Comparison of ENCODE assay signal across 20 cellular contexts in genomic region chr2:102967451-102967850, GRCh38.
DNase-seq lines count a peak whose midpoint lies in the region; ATAC-seq and TF ChIP-seq lines count a peak whose summit lies in the region.
"Had no signal": no experiment of that assay in that cellular context is flagged by ENCODE, and none has a peak within 500 bp of the region (broad histone marks: within the 10 kb centered on the region; RNA-seq: fewer than 3 reads in every experiment).

No MANE protein-coding gene starts in this region.

- H3K27ac ChIP-seq in breast epithelium, result no peak overlapping the region
- H3K27ac ChIP-seq in PC-3 (ENCODE audit: low read length), result no peak overlapping the region
- H3K27ac ChIP-seq in epithelial cell of prostate, result no peak overlapping the region
- H3K27ac ChIP-seq: ascending aorta, colonic mucosa, gastroesophageal sphincter, left ventricle myocardium inferior, thyroid gland had no signal

- BruUV-seq in MCF 10A (replicated peaks; lab: Mats Ljungman, UMichigan), result no TSS peak
- no TSS peak for BruUV-seq in PC-3 (replicated peaks; lab: Mats Ljungman, UMichigan)

- H3K4me3 ChIP-seq in breast epithelium (no peak overlapping the region), PC-3 (ENCODE audit: low read length) (no peak overlapping the region)
- H3K4me3 ChIP-seq: ascending aorta, colonic mucosa, gastroesophageal sphincter, left ventricle myocardium inferior, thyroid gland had no signal

- no peak overlapping the region for H3K4me3 Mint-ChIP-seq in MCF 10A (ENCODE audit: unreplicated experiment)
- no peak overlapping the region for H3K4me3 Mint-ChIP-seq in activated T-cell treated with anti-CD3 and anti-CD28 coated beads, Interleukin-2, amount 50 U/mL, for 24 hours
- H3K4me3 Mint-ChIP-seq: CD4-positive, CD25-positive, alpha-beta regulatory T cell had no signal

- DNase-seq in MCF 10A (ENCODE audit: unreplicated experiment) (peak; percentile 84), breast epithelium (ENCODE audit: low spot score in 2 of 2) (no peak), PC-3 (peak; percentile 87), epithelial cell of prostate (ENCODE audit: low read depth, low spot score) (peak; percentile 31), NCI-H524 treated with DMSO at 0.1 percent for 48 hours (lab: John Stamatoyannopoulos, UW) (no peak), OCI-M1 (lab: John Stamatoyannopoulos, UW) (no peak), amygdala (lab: John Stamatoyannopoulos, UW) (no peak)
- DNase-seq in activated T-cell treated with anti-CD3 and anti-CD28 coated beads, Interleukin-2, amount 50 U/mL, for 24 hours, result no peak
- DNase-seq: activated naive CD4-positive, alpha-beta T cell; CD4-positive, CD25-positive, alpha-beta regulatory T cell; colonic mucosa; DMS79 treated with DMSO at 0.1 percent for 48 hours; KBM-7; left ventricle myocardium inferior; NCI-H1092; retina; RPMI8226; thyroid gland had no signal

- H3K9me3 Mint-ChIP-seq in MCF 10A (ENCODE audit: unreplicated experiment), result no peaks in the 10 kb centered on the region
- H3K9me3 Mint-ChIP-seq in activated T-cell treated with anti-CD3 and anti-CD28 coated beads, Interleukin-2, amount 50 U/mL, for 24 hours, result no peaks in the 10 kb centered on the region

- H2AFZ ChIP-seq in PC-3 (ENCODE audit: low read length), result no peak overlapping the region

- ATAC-seq in PC-3, result peak; percentile 65
- ATAC-seq: gastroesophageal sphincter had no signal

- intact Hi-C loops in MCF 10A (cut with micrococcal nuclease) (loop anchor here (1.0 kb wide), 1 partner anchor 52 kb away; no protein-coding TSS in a partner anchor), breast epithelium (cut with DNase I; ENCODE audit: low total_unique reads) (no loop called here), PC-3 (cut with micrococcal nuclease) (no loop called here)

- no peaks in the 10 kb centered on the region for H3K79me2 ChIP-seq in PC-3 (ENCODE audit: low read length)

- H3K27me3 ChIP-seq in breast epithelium, result no peaks in the 10 kb centered on the region
- peaks cover 45% of the 10 kb centered on the region for H3K27me3 ChIP-seq in PC-3 (ENCODE audit: low read length)
- H3K27me3 ChIP-seq: ascending aorta, colonic mucosa, gastroesophageal sphincter, thyroid gland had no signal

- H3K4me1 ChIP-seq in breast epithelium (no peaks in the 10 kb centered on the region), PC-3 (ENCODE audit: insufficient read depth, low read length) (peaks cover 18% of the 10 kb centered on the region)
- H3K4me1 ChIP-seq: ascending aorta, colonic mucosa, gastroesophageal sphincter, left ventricle myocardium inferior, thyroid gland had no signal

- no peaks in the 10 kb centered on the region for H3K9me3 ChIP-seq in breast epithelium
- H3K9me3 ChIP-seq in PC-3 (ENCODE audit: low read length), result no peaks in the 10 kb centered on the region
- H3K9me3 ChIP-seq: ascending aorta, colonic mucosa, gastroesophageal sphincter, left ventricle myocardium inferior, thyroid gland had no signal

- H3K4me1 Mint-ChIP-seq in MCF 10A (ENCODE audit: insufficient read depth, unreplicated experiment), result peaks cover 14% of the 10 kb centered on the region
- H3K4me1 Mint-ChIP-seq in activated T-cell treated with anti-CD3 and anti-CD28 coated beads, Interleukin-2, amount 50 U/mL, for 24 hours (ENCODE audit: low read depth), result no peaks in the 10 kb centered on the region
- H3K4me1 Mint-ChIP-seq: CD4-positive, CD25-positive, alpha-beta regulatory T cell had no signal

- H3K36me3 ChIP-seq in breast epithelium (no peaks in the 10 kb centered on the region), PC-3 (ENCODE audit: low read depth, low read length) (no peaks in the 10 kb centered on the region)
- H3K36me3 ChIP-seq: ascending aorta, colonic mucosa, gastroesophageal sphincter, left ventricle myocardium inferior, thyroid gland had no signal

- CTCF ChIA-PET in MCF 10A (lab: Yijun Ruan, JAX), result interaction anchor here (5.0 kb wide), 1 partner anchor 8 kb away, joined by 24 read pairs; no protein-coding TSS in a partner anchor
- CTCF ChIA-PET in PC-3 (lab: Charles Lee), result no interaction called here

- H3K9ac ChIP-seq in PC-3 (ENCODE audit: low read length), result no peak overlapping the region

- no peaks in the 10 kb centered on the region for H3K36me3 Mint-ChIP-seq in MCF 10A (ENCODE audit: insufficient read depth, unreplicated experiment)
- no peaks in the 10 kb centered on the region for H3K36me3 Mint-ChIP-seq in activated T-cell treated with anti-CD3 and anti-CD28 coated beads, Interleukin-2, amount 50 U/mL, for 24 hours (ENCODE audit: low read depth)
- H3K36me3 Mint-ChIP-seq: CD4-positive, CD25-positive, alpha-beta regulatory T cell had no signal

- POLR2A ChIA-PET in MCF 10A (lab: Yijun Ruan, JAX) (interaction anchor here (0.6 kb wide), 1 partner anchor 76 kb away, joined by 5 read pairs; no protein-coding TSS in a partner anchor), PC-3 (lab: Charles Lee; ENCODE audit: unreplicated experiment) (no interaction called here)

- TF ChIP-seq POLR2A in breast epithelium (IDR thresholded peaks at IDR 0.05), result no peak

- H3K27ac Mint-ChIP-seq in MCF 10A (ENCODE audit: low read depth, unreplicated experiment), result no peak overlapping the region
- no peak overlapping the region for H3K27ac Mint-ChIP-seq in activated T-cell treated with anti-CD3 and anti-CD28 coated beads, Interleukin-2, amount 50 U/mL, for 24 hours
- H3K27ac Mint-ChIP-seq: CD4-positive, CD25-positive, alpha-beta regulatory T cell had no signal

- H3K27me3 Mint-ChIP-seq in MCF 10A (ENCODE audit: insufficient read depth, unreplicated experiment), result no peaks in the 10 kb centered on the region
- H3K27me3 Mint-ChIP-seq in activated T-cell treated with anti-CD3 and anti-CD28 coated beads, Interleukin-2, amount 50 U/mL, for 24 hours, result no peaks in the 10 kb centered on the region
- H3K27me3 Mint-ChIP-seq: CD4-positive, CD25-positive, alpha-beta regulatory T cell had no signal

- H3K4me2 ChIP-seq in PC-3 (ENCODE audit: low read length), result peak overlapping the region; percentile 47

- H3K9me2 ChIP-seq in PC-3 (replicated peaks; ENCODE audit: low read length), result no peaks in the 10 kb centered on the region

- no peaks in the 10 kb centered on the region for H3F3A ChIP-seq in PC-3 (ENCODE audit: low read length, unreplicated experiment)

- no peaks in the 10 kb centered on the region; the same call in 1 of the 2 replicates for H4K20me1 ChIP-seq in PC-3 (ENCODE audit: low read length)

- TF ChIP-seq CTCF in MCF 10A (IDR thresholded peaks at IDR 0.05; ENCODE audit: unreplicated experiment) (no peak), breast epithelium (IDR thresholded peaks at IDR 0.05) (no peak), PC-3 (conservative IDR thresholded peaks at IDR 0.05; ENCODE audit: low read depth, low read length) (no peak)

Comparison
In these comparisons a context has a peak if more than half of its experiments do, and no peak if none do; other contexts are left out.
1. DNase-seq: peak in MCF 10A (single experiment), PC-3 (single experiment) and epithelial cell of prostate (single experiment); none in breast epithelium (0 of 2), NCI-H524 treated with DMSO at 0.1 percent for 48 hours (single experiment), OCI-M1 (single experiment), activated T-cell treated with anti-CD3 and anti-CD28 coated beads, Interleukin-2, amount 50 U/mL, for 24 hours (single experiment) and amygdala (0 of 56).